27 cellular contexts compared by ENCODE assay signal in genomic region chr19:12047868-12048267, GRCh38. TPM values are rescaled to one million over a fixed set of nuclear protein-coding genes. Genes with fewer than 3 reads are reported as not detected.
"Had no signal": no experiment of that assay in that cellular context is flagged by ENCODE, and none has a peak within 500 bp of the region (broad histone marks: within the 10 kb centered on the region; RNA-seq: fewer than 3 reads in every experiment).

No MANE protein-coding gene starts in this region.

- H3K9me3 ChIP-seq: prostate gland, testis had no signal

- ATAC-seq: esophagus mucosa; foreskin keratinocyte; heart right ventricle; left cardiac atrium; left lung; naive thymus-derived CD4-positive, alpha-beta T cell; stimulated activated memory B cell treated with anti-CD40 and anti-IgM and Interleukin-4, amounts not matched to agents 10 μg/mL and 1 μg/mL and 100 μg/mL, for 72 hours; stimulated activated naive CD8-positive, alpha-beta T cell treated with anti-CD3 and anti-CD28 coated beads, Interleukin-15, Interleukin-2, amounts not matched to agents 100 U/mL and 50 U/mL, for 24 hours had no signal

- H3K36me3 ChIP-seq: prostate gland, right atrium auricular region had no signal

- H3K4me3 ChIP-seq: dorsolateral prefrontal cortex, heart right ventricle, left lung, prostate gland, right atrium auricular region, skin epidermis, spleen, testis, tibial artery had no signal

- H3K4me3 Mint-ChIP-seq: endodermal cell; naive thymus-derived CD4-positive, alpha-beta T cell; nephron; stimulated activated memory B cell treated with anti-CD40 and anti-IgM and Interleukin-4, amounts not matched to agents 10 μg/mL and 1 μg/mL and 100 μg/mL, for 72 hours; type B pancreatic cell had no signal

- H3K27ac Mint-ChIP-seq: endodermal cell; naive thymus-derived CD4-positive, alpha-beta T cell; nephron; stimulated activated memory B cell treated with anti-CD40 and anti-IgM and Interleukin-4, amounts not matched to agents 10 μg/mL and 1 μg/mL and 100 μg/mL, for 72 hours; type B pancreatic cell had no signal

- H3K27me3 ChIP-seq: foreskin keratinocyte, heart right ventricle, right atrium auricular region, testis, tibial artery had no signal

- H3K27ac ChIP-seq: dorsolateral prefrontal cortex, epithelial cell of prostate, foreskin keratinocyte, heart right ventricle, left lung, prostate gland, right atrium auricular region, skin epidermis, spleen, testis, tibial artery had no signal

- H3K4me1 ChIP-seq: foreskin keratinocyte, prostate gland had no signal

- DNase-seq: dorsolateral prefrontal cortex; effector CD8-positive, alpha-beta T cell; endodermal cell; foreskin keratinocyte; glutamatergic neuron; heart right ventricle; hippocampal formation; left cardiac atrium; left lung; mesenchymal stem cell; midbrain; naive thymus-derived CD4-positive, alpha-beta T cell; nucleus accumbens; spleen; stimulated activated CD4-positive, alpha-beta T cell treated with anti-CD3 and anti-CD28 coated beads, Interleukin-4, amount 100 ng/mL, for 4 hours; stimulated activated naive CD8-positive, alpha-beta T cell treated with anti-CD3 and anti-CD28 coated beads, Interleukin-15, Interleukin-2, amounts not matched to agents 100 U/mL and 50 U/mL, for 24 hours; substantia nigra; testis; tibial artery had no signal

RNA-seq across cellular contexts. Expression of gene ZNF878, which starts 4.9 kb away (rescaled TPM):
- total RNA-seq: naive thymus-derived CD4-positive, alpha-beta T cell; prostate gland had no signal
- polyA plus RNA-seq: naive thymus-derived CD4-positive, alpha-beta T cell had no signal
